In the genomic region with DNA sequence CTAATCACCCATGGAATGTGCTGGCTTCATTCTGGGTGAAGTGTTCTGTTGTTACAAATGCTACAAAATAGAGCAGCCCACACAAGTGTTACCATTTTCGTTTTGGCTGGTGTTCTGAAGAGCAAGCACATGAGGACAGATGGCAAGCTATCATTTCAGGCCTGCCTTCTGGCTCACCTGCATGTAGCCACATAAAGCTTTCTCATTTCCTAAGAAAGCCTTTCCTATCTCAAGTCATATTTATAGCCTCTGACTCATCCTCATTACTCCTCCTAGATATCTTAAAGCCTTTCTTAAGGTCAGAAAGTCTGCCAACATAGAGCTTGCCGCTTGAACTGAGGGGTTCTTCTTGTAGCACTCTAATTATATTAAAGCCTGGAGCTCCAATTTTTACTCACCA, we compare ENCODE assay signal across 16 cellular contexts.
A peak's percentile ranks its signal among the peaks of the same experiment; 100 is the strongest.
DNase-seq lines count a peak whose midpoint lies in the region; ATAC-seq and TF ChIP-seq lines count a peak whose summit lies in the region.
"Had no signal": no experiment of that assay in that cellular context is flagged by ENCODE, and none has a peak within 500 bp of the region (broad histone marks: within the 10 kb centered on the region; RNA-seq: fewer than 3 reads in every experiment).

No MANE protein-coding gene starts in this region.

- no peaks in the 10 kb centered on the region for H3K4me1 ChIP-seq in right cardiac atrium (ENCODE audit: control insufficient read depth, insufficient read depth, low read length)
- H3K4me1 ChIP-seq in foreskin keratinocyte = no peaks in the 10 kb centered on the region
- H3K4me1 ChIP-seq: SJSA1 had no signal

- no peaks in the 10 kb centered on the region for H3K36me3 ChIP-seq in WERI-Rb-1
- H3K36me3 ChIP-seq: SJSA1, thoracic aorta had no signal

- H3K9me3 ChIP-seq in right cardiac atrium (ENCODE audit: control insufficient read depth, low read length) (no peaks in the 10 kb centered on the region), WERI-Rb-1 (ENCODE audit: severe bottlenecking) (no peaks in the 10 kb centered on the region)
- H3K9me3 ChIP-seq: SJSA1, thoracic aorta had no signal

- H3K27ac ChIP-seq in right cardiac atrium (ENCODE audit: low read length) (no peak overlapping the region), WERI-Rb-1 (peak overlapping the region; percentile 69), foreskin keratinocyte (no peak overlapping the region)
- H3K27ac ChIP-seq: SJSA1, thoracic aorta had no signal

- WGBS in right cardiac atrium = 22% methylated on average over 2 of the region's 2 CpGs

- H3K4me3 ChIP-seq in right cardiac atrium (ENCODE audit: low read length) = no peak overlapping the region
- H3K4me3 ChIP-seq in WERI-Rb-1 (ENCODE audit: low read depth, low read length) = no peak overlapping the region
- H3K4me3 ChIP-seq: SJSA1, thoracic aorta had no signal

- intact Hi-C loops in left ventricle myocardium superior (cut with micrococcal nuclease) (no loop called here), right cardiac atrium (cut with DNase I) (no loop called here)

- TF ChIP-seq CTCF in WERI-Rb-1 (IDR thresholded peaks at IDR 0.05; ENCODE audit: low read depth, low read length) (no peak), foreskin keratinocyte (conservative IDR thresholded peaks at IDR 0.05) (no peak)

- ATAC-seq in left ventricle myocardium superior (peak; percentile 42), right cardiac atrium (no peak), foreskin keratinocyte (peak; percentile 91)
- ATAC-seq: naive thymus-derived CD8-positive, alpha-beta T cell had no signal

- H3K27me3 ChIP-seq in right cardiac atrium (ENCODE audit: control insufficient read depth, insufficient read depth) = no peaks in the 10 kb centered on the region
- H3K27me3 ChIP-seq in WERI-Rb-1 (ENCODE audit: insufficient read depth, low read depth, severe bottlenecking) = no peaks in the 10 kb centered on the region
- no peaks in the 10 kb centered on the region for H3K27me3 ChIP-seq in foreskin keratinocyte
- H3K27me3 ChIP-seq: SJSA1 had no signal

- DNase-seq in left ventricle myocardium superior (no peak), right cardiac atrium (no peak), WERI-Rb-1 (peak; percentile 59), foreskin keratinocyte (peak in 1 of 2 donors; percentile 70), mesenteric fat pad (ENCODE audit: low spot score) (no peak), NCI-H1436 (lab: John Stamatoyannopoulos, UW) (no peak), Kasumi-1 (lab: John Stamatoyannopoulos, UW) (no peak)
- DNase-seq in activated CD8-positive, alpha-beta memory T cell treated with anti-CD3 and anti-CD28 coated beads for 24 hours = no peak
- DNase-seq: activated CD4-positive, alpha-beta T cell treated with anti-CD3 and anti-CD28 coated beads, Interleukin-2, amount 10 ng/mL, durations not matched to agents 24 days and 14 days; CD4-positive, alpha-beta T cell; naive thymus-derived CD8-positive, alpha-beta T cell; stimulated activated CD4-positive, alpha-beta T cell treated with anti-CD3 and anti-CD28 coated beads, Interleukin-2, amount 100 ng/mL, for 48 hours; stimulated activated CD8-positive, alpha-beta memory T cell treated with anti-CD3 and anti-CD28 coated beads, Interleukin-4, amount 100 ng/mL, for 48 hours; T1000 had no signal

Comparison
In these comparisons a context has a peak if more than half of its experiments do, and no peak if none do; other contexts are left out.
1. ATAC-seq: peak in left ventricle myocardium superior (single experiment) and foreskin keratinocyte (single experiment); none in right cardiac atrium (0 of 2).